Comparison of ENCODE assay signal across 17 cellular contexts in the genomic region with DNA sequence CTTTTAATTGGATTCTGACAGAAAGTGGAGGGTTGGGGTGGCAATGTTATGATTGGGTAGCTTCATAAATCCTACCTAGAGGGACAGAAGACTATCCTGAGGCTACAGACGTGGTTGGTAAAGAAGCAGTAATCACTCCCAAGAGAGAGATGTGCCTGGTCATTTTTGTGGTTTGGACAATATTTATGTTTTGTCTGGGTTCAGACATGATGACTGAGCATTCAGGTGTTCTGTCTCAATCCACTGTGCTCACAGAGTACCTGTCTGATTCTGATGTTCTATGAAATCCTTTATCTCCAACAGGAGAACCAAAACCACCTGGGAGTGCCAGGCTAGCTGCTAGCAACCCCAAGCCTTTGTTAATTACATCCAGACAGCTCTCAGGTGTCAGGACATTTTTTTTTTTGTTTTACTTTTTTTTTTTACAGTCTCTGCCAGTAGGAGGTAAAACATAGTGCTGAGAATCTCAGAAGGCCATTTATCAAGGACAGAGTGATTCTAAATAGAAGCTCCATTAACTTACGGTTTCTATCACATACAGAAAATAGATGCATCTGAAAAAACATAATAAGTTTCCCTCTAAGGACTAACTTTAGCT.
"Had no signal": no experiment of that assay in that cellular context is flagged by ENCODE, and none has a peak within 500 bp of the region (broad histone marks: within the 10 kb centered on the region; RNA-seq: fewer than 3 reads in every experiment).

No MANE protein-coding gene starts in this region.

- H3K4me1 ChIP-seq: lower lobe of right lung had no signal

- FAIRE-seq: small intestine had no signal

- ATAC-seq: effector memory CD8-positive, alpha-beta T cell; left cardiac atrium; lower lobe of right lung; naive thymus-derived CD8-positive, alpha-beta T cell; right cardiac atrium; stimulated activated effector memory CD8-positive, alpha-beta T cell treated with anti-CD3 and anti-CD28 coated beads, Interleukin-12 subunit alpha, Interleukin-12 subunit beta, amount 100 ng/mL, for 72 hours had no signal

- H3K27ac Mint-ChIP-seq: activated naive CD4-positive, alpha-beta T cell treated with anti-CD3 and anti-CD28 coated beads for 36 hours; activated T-helper 1 cell treated with anti-CD3 and anti-CD28 coated beads, Interleukin-12 subunit alpha, Interleukin-12 subunit beta, Interleukin-2, Interleukin-4 antibody, amounts not matched to agents 30 ng/mL and 10 ng/mL and 1 ng/mL, durations not matched to agents 14 hours and 24 hours and 36 hours; stimulated activated effector memory CD8-positive, alpha-beta T cell treated with anti-CD3 and anti-CD28 coated beads, Interleukin-12 subunit alpha, Interleukin-12 subunit beta, amount 100 ng/mL, for 72 hours; type B pancreatic cell had no signal

- H3K36me3 ChIP-seq: lower lobe of right lung had no signal

- H3K9me3 ChIP-seq: lower lobe of right lung had no signal

- H3K4me3 ChIP-seq: lower lobe of right lung had no signal

- H3K36me3 Mint-ChIP-seq: type B pancreatic cell had no signal

- H3K4me3 Mint-ChIP-seq: activated naive CD4-positive, alpha-beta T cell treated with anti-CD3 and anti-CD28 coated beads for 36 hours; activated T-helper 1 cell treated with anti-CD3 and anti-CD28 coated beads, Interleukin-12 subunit alpha, Interleukin-12 subunit beta, Interleukin-2, Interleukin-4 antibody, amounts not matched to agents 30 ng/mL and 10 ng/mL and 1 ng/mL, durations not matched to agents 14 hours and 24 hours and 36 hours; effector memory CD8-positive, alpha-beta T cell; naive thymus-derived CD8-positive, alpha-beta T cell; stimulated activated effector memory CD8-positive, alpha-beta T cell treated with anti-CD3 and anti-CD28 coated beads, Interleukin-12 subunit alpha, Interleukin-12 subunit beta, amount 100 ng/mL, for 72 hours; type B pancreatic cell had no signal

- H3K27ac ChIP-seq: lower lobe of right lung had no signal

- H3K9me3 Mint-ChIP-seq: activated naive CD4-positive, alpha-beta T cell treated with anti-CD3 and anti-CD28 coated beads for 36 hours; activated T-helper 1 cell treated with anti-CD3 and anti-CD28 coated beads, Interleukin-12 subunit alpha, Interleukin-12 subunit beta, Interleukin-2, Interleukin-4 antibody, amounts not matched to agents 30 ng/mL and 10 ng/mL and 1 ng/mL, durations not matched to agents 14 hours and 24 hours and 36 hours; effector memory CD8-positive, alpha-beta T cell; naive thymus-derived CD8-positive, alpha-beta T cell; stimulated activated effector memory CD8-positive, alpha-beta T cell treated with anti-CD3 and anti-CD28 coated beads, Interleukin-12 subunit alpha, Interleukin-12 subunit beta, amount 100 ng/mL, for 72 hours; type B pancreatic cell had no signal

- DNase-seq: activated CD4-positive, alpha-beta T cell treated with anti-CD3 and anti-CD28 coated beads for 4 hours; activated naive CD4-positive, alpha-beta T cell treated with anti-CD3 and anti-CD28 coated beads for 36 hours; central memory CD4-positive, alpha-beta T cell; cortex of kidney; effector memory CD8-positive, alpha-beta T cell; erythroblast; hypothalamus; left cardiac atrium; lower lobe of right lung; naive thymus-derived CD8-positive, alpha-beta T cell; nucleus accumbens; right cardiac atrium; small intestine; T1000 had no signal
